In the genomic region with DNA sequence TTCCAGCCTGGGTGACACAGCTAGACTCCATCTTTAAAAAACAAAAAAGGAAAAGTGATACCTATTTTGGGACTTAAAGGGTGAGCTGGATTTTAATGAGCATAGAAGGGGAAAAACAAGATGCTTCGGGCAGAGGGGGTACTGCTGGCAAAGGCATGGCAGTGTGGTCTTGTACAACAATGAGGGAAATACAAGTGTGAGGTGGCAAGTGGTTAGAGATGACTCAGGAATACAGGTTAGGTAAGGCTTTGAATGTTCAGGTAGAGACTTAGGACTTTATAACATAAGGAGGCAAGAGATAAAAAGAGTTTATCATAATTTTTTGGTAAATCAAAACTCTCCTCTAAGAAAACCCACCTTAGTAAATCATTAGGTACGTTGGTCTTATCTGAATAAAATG, we compare ENCODE assay signal across 19 cellular contexts.
"Had no signal": no experiment of that assay in that cellular context is flagged by ENCODE, and none has a peak within 500 bp of the region (broad histone marks: within the 10 kb centered on the region; RNA-seq: fewer than 3 reads in every experiment).

No MANE protein-coding gene starts in this region.

- H3K27me3 ChIP-seq: colonic mucosa, gastrocnemius medialis, ovary, thyroid gland had no signal

- H3K4me3 Mint-ChIP-seq: immature natural killer cell, naive B cell, nephron, type B pancreatic cell had no signal

- DNase-seq: colonic mucosa; dermis blood vessel endothelial cell; gastrocnemius medialis; glutamatergic neuron; immature natural killer cell; left cardiac atrium; left ventricle myocardium inferior; lower lobe of right lung; mesenchymal stem cell; naive B cell; ovary; right cardiac atrium; stimulated activated CD4-positive, alpha-beta T cell treated with anti-CD3 and anti-CD28 coated beads, Interleukin-2, amount 100 ng/mL, for 48 hours; stimulated activated naive CD4-positive, alpha-beta T cell treated with Interleukin-2 at 50 U/mL for 16 hours; thyroid gland had no signal

- H3K27ac Mint-ChIP-seq: immature natural killer cell, naive B cell, type B pancreatic cell had no signal

- H3K27me3 Mint-ChIP-seq: naive B cell, type B pancreatic cell had no signal

- H3K9me3 ChIP-seq: colonic mucosa, gastrocnemius medialis, left ventricle myocardium inferior, lower lobe of right lung, ovary, thyroid gland had no signal

- ATAC-seq: esophagus mucosa, gastrocnemius medialis, left cardiac atrium, lower lobe of right lung, right cardiac atrium had no signal

- H3K36me3 ChIP-seq: colonic mucosa, gastrocnemius medialis, left ventricle myocardium inferior, lower lobe of right lung, ovary, thyroid gland had no signal

- H3K36me3 Mint-ChIP-seq: immature natural killer cell, naive B cell had no signal

- H3K4me1 ChIP-seq: colonic mucosa, gastrocnemius medialis, lower lobe of right lung, thyroid gland had no signal

- H3K27ac ChIP-seq: colonic mucosa, gastrocnemius medialis, left ventricle myocardium inferior, lower lobe of right lung, ovary, thyroid gland had no signal

- H3K4me3 ChIP-seq: colonic mucosa, gastrocnemius medialis, left ventricle myocardium inferior, lower lobe of right lung, ovary, smooth muscle cell, thyroid gland had no signal

- H3K9me3 Mint-ChIP-seq: type B pancreatic cell had no signal

- H3K4me1 Mint-ChIP-seq: immature natural killer cell, naive B cell had no signal
